In the genomic region with DNA sequence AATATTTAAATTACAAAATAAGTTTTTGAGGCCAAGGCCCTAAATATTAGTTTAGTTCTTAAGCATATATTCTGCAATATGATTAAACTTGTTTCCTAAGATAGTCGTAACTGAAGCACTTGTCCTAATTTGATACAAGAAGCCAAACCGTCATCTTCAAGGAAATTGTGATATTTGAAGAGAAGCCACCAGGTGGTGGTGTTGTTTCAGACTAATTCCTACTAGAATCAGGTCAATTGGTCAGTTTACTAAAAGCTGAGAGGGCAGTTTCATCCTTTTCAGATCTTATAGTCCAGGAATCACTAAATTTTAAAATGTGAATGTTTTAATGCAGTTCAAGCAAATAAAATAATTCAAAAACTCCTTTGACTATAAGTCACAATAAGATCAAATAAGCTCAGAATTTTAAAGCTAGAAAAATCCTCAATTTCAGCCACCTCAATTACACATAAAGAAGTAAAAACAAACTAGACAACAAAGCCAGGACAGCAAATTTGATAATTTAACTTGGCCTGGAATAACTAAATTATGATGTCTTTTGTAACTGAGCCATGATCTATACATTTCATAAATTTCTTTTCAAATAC, we compare ENCODE assay signal across 1 cellular context.
A peak's percentile ranks its signal among the peaks of the same experiment; 100 is the strongest.
TF ChIP-seq lines count a peak whose summit lies in the region.

No MANE protein-coding gene starts in this region.

TF ChIP-seq in HepG2, 621 proteins besides CTCF, POLR2A, EP300 and RAD21 (continued from another document):
- no peak for TF ChIP-seq SIX1 (CRISPR knock-in tag; IDR thresholded peaks at IDR 0.05; ENCODE audit: borderline replicate concordance)
- no peak for TF ChIP-seq FOXK2 (IDR thresholded peaks at IDR 0.05)
- TF ChIP-seq MIXL1 (CRISPR knock-in tag; IDR thresholded peaks at IDR 0.05): 0 out of 2 replicates have a peak, but pooled peaks have one; percentile 23
- TF ChIP-seq ZNF451 (CRISPR knock-in tag; IDR thresholded peaks at IDR 0.05): no peak
- TF ChIP-seq GABPB1 (CRISPR knock-in tag; IDR thresholded peaks at IDR 0.05): no peak
- no peak for TF ChIP-seq CBX1 (IDR thresholded peaks at IDR 0.05; ENCODE audit: low read depth)
- TF ChIP-seq ZNF740 (CRISPR knock-in tag; IDR thresholded peaks at IDR 0.05): no peak
- no peak for TF ChIP-seq ZNF800 (CRISPR knock-in tag; IDR thresholded peaks at IDR 0.05)
- TF ChIP-seq HES4 (CRISPR knock-in tag; IDR thresholded peaks at IDR 0.05; ENCODE audit: borderline replicate concordance): no peak
- no peak for TF ChIP-seq TOPORS (CRISPR knock-in tag; IDR thresholded peaks at IDR 0.05)
- 0 out of 2 replicates have a peak, but pooled peaks have one; percentile 26 for TF ChIP-seq ELF3 (CRISPR knock-in tag; IDR thresholded peaks at IDR 0.05)
- TF ChIP-seq SMAD1 (CRISPR knock-in tag; IDR thresholded peaks at IDR 0.05; ENCODE audit: borderline replicate concordance, low read depth): no peak
- peak; percentile 88 for TF ChIP-seq STAG1 (CRISPR knock-in tag; IDR thresholded peaks at IDR 0.05)
- TF ChIP-seq SMARCE1 (IDR thresholded peaks at IDR 0.05; ENCODE audit: borderline replicate concordance): no peak
- no peak for TF ChIP-seq RFX3 (CRISPR knock-in tag; IDR thresholded peaks at IDR 0.05)
- TF ChIP-seq TRIM22 (IDR thresholded peaks at IDR 0.05): no peak
- no peak for TF ChIP-seq HMGA1 (CRISPR knock-in tag; conservative IDR thresholded peaks at IDR 0.05)
- TF ChIP-seq, protein P1, sequence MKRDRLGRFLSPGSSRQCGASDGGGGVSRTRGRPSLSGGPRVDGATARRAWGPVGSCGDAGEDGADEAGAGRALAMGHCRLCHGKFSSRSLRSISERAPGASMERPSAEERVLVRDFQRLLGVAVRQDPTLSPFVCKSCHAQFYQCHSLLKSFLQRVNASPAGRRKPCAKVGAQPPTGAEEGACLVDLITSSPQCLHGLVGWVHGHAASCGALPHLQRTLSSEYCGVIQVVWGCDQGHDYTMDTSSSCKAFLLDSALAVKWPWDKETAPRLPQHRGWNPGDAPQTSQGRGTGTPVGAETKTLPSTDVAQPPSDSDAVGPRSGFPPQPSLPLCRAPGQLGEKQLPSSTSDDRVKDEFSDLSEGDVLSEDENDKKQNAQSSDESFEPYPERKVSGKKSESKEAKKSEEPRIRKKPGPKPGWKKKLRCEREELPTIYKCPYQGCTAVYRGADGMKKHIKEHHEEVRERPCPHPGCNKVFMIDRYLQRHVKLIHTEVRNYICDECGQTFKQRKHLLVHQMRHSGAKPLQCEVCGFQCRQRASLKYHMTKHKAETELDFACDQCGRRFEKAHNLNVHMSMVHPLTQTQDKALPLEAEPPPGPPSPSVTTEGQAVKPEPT (CRISPR knock-in tag; IDR thresholded peaks at IDR 0.05; ENCODE audit: low read depth): no peak
- peak; percentile 99 for TF ChIP-seq ZNF3 (CRISPR knock-in tag; IDR thresholded peaks at IDR 0.05)
- TF ChIP-seq PCBP2 (optimal IDR thresholded peaks at IDR 0.05; ENCODE audit: low read depth, low read length, poor library complexity, severe bottlenecking): no peak
- TF ChIP-seq ETV5 (CRISPR knock-in tag; IDR thresholded peaks at IDR 0.05; ENCODE audit: borderline replicate concordance): no peak
- no peak for TF ChIP-seq NR2F6 (IDR thresholded peaks at IDR 0.05)
- TF ChIP-seq NR2F6 (CRISPR knock-in tag; IDR thresholded peaks at IDR 0.05): no peak
- TF ChIP-seq, protein P2, sequence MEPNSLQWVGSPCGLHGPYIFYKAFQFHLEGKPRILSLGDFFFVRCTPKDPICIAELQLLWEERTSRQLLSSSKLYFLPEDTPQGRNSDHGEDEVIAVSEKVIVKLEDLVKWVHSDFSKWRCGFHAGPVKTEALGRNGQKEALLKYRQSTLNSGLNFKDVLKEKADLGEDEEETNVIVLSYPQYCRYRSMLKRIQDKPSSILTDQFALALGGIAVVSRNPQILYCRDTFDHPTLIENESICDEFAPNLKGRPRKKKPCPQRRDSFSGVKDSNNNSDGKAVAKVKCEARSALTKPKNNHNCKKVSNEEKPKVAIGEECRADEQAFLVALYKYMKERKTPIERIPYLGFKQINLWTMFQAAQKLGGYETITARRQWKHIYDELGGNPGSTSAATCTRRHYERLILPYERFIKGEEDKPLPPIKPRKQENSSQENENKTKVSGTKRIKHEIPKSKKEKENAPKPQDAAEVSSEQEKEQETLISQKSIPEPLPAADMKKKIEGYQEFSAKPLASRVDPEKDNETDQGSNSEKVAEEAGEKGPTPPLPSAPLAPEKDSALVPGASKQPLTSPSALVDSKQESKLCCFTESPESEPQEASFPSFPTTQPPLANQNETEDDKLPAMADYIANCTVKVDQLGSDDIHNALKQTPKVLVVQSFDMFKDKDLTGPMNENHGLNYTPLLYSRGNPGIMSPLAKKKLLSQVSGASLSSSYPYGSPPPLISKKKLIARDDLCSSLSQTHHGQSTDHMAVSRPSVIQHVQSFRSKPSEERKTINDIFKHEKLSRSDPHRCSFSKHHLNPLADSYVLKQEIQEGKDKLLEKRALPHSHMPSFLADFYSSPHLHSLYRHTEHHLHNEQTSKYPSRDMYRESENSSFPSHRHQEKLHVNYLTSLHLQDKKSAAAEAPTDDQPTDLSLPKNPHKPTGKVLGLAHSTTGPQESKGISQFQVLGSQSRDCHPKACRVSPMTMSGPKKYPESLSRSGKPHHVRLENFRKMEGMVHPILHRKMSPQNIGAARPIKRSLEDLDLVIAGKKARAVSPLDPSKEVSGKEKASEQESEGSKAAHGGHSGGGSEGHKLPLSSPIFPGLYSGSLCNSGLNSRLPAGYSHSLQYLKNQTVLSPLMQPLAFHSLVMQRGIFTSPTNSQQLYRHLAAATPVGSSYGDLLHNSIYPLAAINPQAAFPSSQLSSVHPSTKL (CRISPR knock-in tag; IDR thresholded peaks at IDR 0.05): 0 out of 2 replicates have a peak, but pooled peaks have one; percentile 26
- TF ChIP-seq NONO (IDR thresholded peaks at IDR 0.05): no peak
- TF ChIP-seq NONO (CRISPR knock-in tag; conservative IDR thresholded peaks at IDR 0.05): no peak
- no peak for TF ChIP-seq ONECUT2 (CRISPR knock-in tag; IDR thresholded peaks at IDR 0.05)
- no peak for TF ChIP-seq PHF20 (CRISPR knock-in tag; IDR thresholded peaks at IDR 0.05)
- TF ChIP-seq, protein P3, sequence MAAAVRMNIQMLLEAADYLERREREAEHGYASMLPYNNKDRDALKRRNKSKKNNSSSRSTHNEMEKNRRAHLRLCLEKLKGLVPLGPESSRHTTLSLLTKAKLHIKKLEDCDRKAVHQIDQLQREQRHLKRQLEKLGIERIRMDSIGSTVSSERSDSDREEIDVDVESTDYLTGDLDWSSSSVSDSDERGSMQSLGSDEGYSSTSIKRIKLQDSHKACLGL (CRISPR knock-in tag; IDR thresholded peaks at IDR 0.05): no peak
- TF ChIP-seq ATF4 (CRISPR knock-in tag; IDR thresholded peaks at IDR 0.05): no peak
- no peak for TF ChIP-seq HDAC1 (CRISPR knock-in tag; IDR thresholded peaks at IDR 0.05)
- no peak for TF ChIP-seq ZNF770 (CRISPR knock-in tag; IDR thresholded peaks at IDR 0.05)
- no peak for TF ChIP-seq ZSCAN12 (CRISPR knock-in tag; IDR thresholded peaks at IDR 0.05)
